In genomic region chr5:169218862-169219261, GRCh38 we compare ENCODE assay signal across 25 cellular contexts.
A peak's percentile ranks its signal among the peaks of the same experiment; 100 is the strongest.
DNase-seq lines count a peak whose midpoint lies in the region; ATAC-seq and TF ChIP-seq lines count a peak whose summit lies in the region.
"Had no signal": no experiment of that assay in that cellular context is flagged by ENCODE, and none has a peak within 500 bp of the region (broad histone marks: within the 10 kb centered on the region; RNA-seq: fewer than 3 reads in every experiment).

No MANE protein-coding gene starts in this region.

- peaks cover 17% of the 10 kb centered on the region for H3K27me3 Mint-ChIP-seq in progenitor cell of endocrine pancreas
- H3K27me3 Mint-ChIP-seq: stimulated activated memory B cell treated with anti-CD40 and anti-IgM and Interleukin-4, amounts not matched to agents 10 μg/mL and 1 μg/mL and 100 μg/mL, for 72 hours had no signal

- TF ChIP-seq POLR2A in vagina (IDR thresholded peaks at IDR 0.05) = no peak

- H3K4me3 Mint-ChIP-seq in progenitor cell of endocrine pancreas (ENCODE audit: low read depth) = peak overlapping the region; percentile 37
- H3K4me3 Mint-ChIP-seq: activated T-cell treated with anti-CD3 and anti-CD28 coated beads, Interleukin-2, amount 50 U/mL, for 4 hours; CD14-positive monocyte; stimulated activated memory B cell treated with anti-CD40 and anti-IgM and Interleukin-4, amounts not matched to agents 10 μg/mL and 1 μg/mL and 100 μg/mL, for 72 hours; T-helper 1 cell treated with Interleukin-12 subunit alpha and Interleukin-12 subunit beta and Interleukin-4 antibody, amounts not matched to agents 30 μg/mL and 1 μg/mL, for 36 hours had no signal

- H3K9me3 Mint-ChIP-seq in progenitor cell of endocrine pancreas (ENCODE audit: low read depth) = no peaks in the 10 kb centered on the region
- H3K9me3 Mint-ChIP-seq: activated T-cell treated with anti-CD3 and anti-CD28 coated beads, Interleukin-2, amount 50 U/mL, for 4 hours; T-helper 1 cell treated with Interleukin-12 subunit alpha and Interleukin-12 subunit beta and Interleukin-4 antibody, amounts not matched to agents 30 μg/mL and 1 μg/mL, for 36 hours had no signal

- peaks cover 42% of the 10 kb centered on the region for H3K4me1 ChIP-seq in vagina
- H3K4me1 ChIP-seq: colonic mucosa had no signal

- DNase-seq in ELF-1 (ENCODE audit: low read depth, low spot score) = peak; percentile 71
- peak; percentile 66 for DNase-seq in RPMI7951 (ENCODE audit: low read depth)
- DNase-seq in fibroblast of the aortic adventitia (ENCODE audit: low read depth) = peak; percentile 35
- DNase-seq in progenitor cell of endocrine pancreas (ENCODE audit: low spot score, unreplicated experiment) = no peak
- no peak for DNase-seq in DMS53 treated with DMSO at 0.1 percent for 48 hours (lab: John Stamatoyannopoulos, UW; ENCODE audit: unreplicated experiment)
- DNase-seq in vagina (ENCODE audit: extremely low spot score in 2 of 2) = no peak
- DNase-seq: activated CD4-positive, alpha-beta T cell treated with anti-CD3 and anti-CD28 coated beads for 4 hours; activated naive CD4-positive, alpha-beta T cell; activated T-cell treated with anti-CD3 and anti-CD28 coated beads, Interleukin-2, amount 50 U/mL, for 4 hours; colonic mucosa; esophagus squamous epithelium; GF-D8; GM23248; KG1; NCI-H1436; PC-9; retina; SIG-M5; stimulated activated CD4-positive, alpha-beta T cell treated with anti-CD3 and anti-CD28 coated beads, Interleukin-2, amount 100 ng/mL, for 48 hours had no signal

- no peaks in the 10 kb centered on the region for H3K36me3 Mint-ChIP-seq in progenitor cell of endocrine pancreas (ENCODE audit: insufficient read depth)
- H3K36me3 Mint-ChIP-seq: CD14-positive monocyte; stimulated activated memory B cell treated with anti-CD40 and anti-IgM and Interleukin-4, amounts not matched to agents 10 μg/mL and 1 μg/mL and 100 μg/mL, for 72 hours had no signal

- H3K9me3 ChIP-seq in vagina = no peaks in the 10 kb centered on the region
- H3K9me3 ChIP-seq: colonic mucosa, esophagus squamous epithelium, suprapubic skin had no signal

- TF ChIP-seq CTCF in fibroblast of the aortic adventitia (IDR thresholded peaks at IDR 0.05; ENCODE audit: insufficient read depth, low read length) = no peak
- TF ChIP-seq CTCF in progenitor cell of endocrine pancreas (IDR thresholded peaks at IDR 0.05; ENCODE audit: unreplicated experiment) = no peak
- no peak for TF ChIP-seq CTCF in vagina (IDR thresholded peaks at IDR 0.05)

- H3K27ac ChIP-seq in vagina = no peak overlapping the region
- H3K27ac ChIP-seq: colonic mucosa, esophagus squamous epithelium, GM23248, PC-9, suprapubic skin had no signal

- H3K4me1 Mint-ChIP-seq in progenitor cell of endocrine pancreas (ENCODE audit: low read depth) = peaks cover 14% of the 10 kb centered on the region
- H3K4me1 Mint-ChIP-seq: CD14-positive monocyte; stimulated activated memory B cell treated with anti-CD40 and anti-IgM and Interleukin-4, amounts not matched to agents 10 μg/mL and 1 μg/mL and 100 μg/mL, for 72 hours had no signal

- intact Hi-C loops in vagina (cut with DNase I) = no loop called here

- H3K4me3 ChIP-seq in fibroblast of the aortic adventitia (ENCODE audit: low read depth, low read length) (no peak overlapping the region), vagina (no peak overlapping the region)
- H3K4me3 ChIP-seq: colonic mucosa, esophagus squamous epithelium, GM23248, lung, PC-9, suprapubic skin had no signal

- no peak for ATAC-seq in HG02623 (IDR thresholded peaks at IDR 0.05; ENCODE audit: unreplicated experiment)

- no peaks in the 10 kb centered on the region for H3K36me3 ChIP-seq in vagina
- H3K36me3 ChIP-seq: colonic mucosa, esophagus squamous epithelium, suprapubic skin had no signal

- H3K27ac Mint-ChIP-seq in progenitor cell of endocrine pancreas = no peak overlapping the region
- H3K27ac Mint-ChIP-seq: CD14-positive monocyte; stimulated activated memory B cell treated with anti-CD40 and anti-IgM and Interleukin-4, amounts not matched to agents 10 μg/mL and 1 μg/mL and 100 μg/mL, for 72 hours; T-helper 1 cell treated with Interleukin-12 subunit alpha and Interleukin-12 subunit beta and Interleukin-4 antibody, amounts not matched to agents 30 μg/mL and 1 μg/mL, for 36 hours had no signal

- H3K27me3 ChIP-seq in vagina = no peaks in the 10 kb centered on the region
- H3K27me3 ChIP-seq: colonic mucosa, esophagus squamous epithelium, suprapubic skin had no signal

Comparison
In these comparisons a context has a peak if more than half of its experiments do, and no peak if none do; other contexts are left out.
1. DNase-seq: peak in ELF-1 (single experiment), RPMI7951 (single experiment) and fibroblast of the aortic adventitia (single experiment); none in progenitor cell of endocrine pancreas (single experiment), DMS53 treated with DMSO at 0.1 percent for 48 hours (single experiment) and vagina (0 of 2).